11 cellular contexts compared by ENCODE assay signal in genomic region chr22:42994276-42994916, GRCh38. TPM values are rescaled to one million over a fixed set of nuclear protein-coding genes. Genes with fewer than 3 reads are reported as not detected.
DNase-seq lines count a peak whose midpoint lies in the region; ATAC-seq and TF ChIP-seq lines count a peak whose summit lies in the region.
"Had no signal": no experiment of that assay in that cellular context is flagged by ENCODE, and none has a peak within 500 bp of the region (broad histone marks: within the 10 kb centered on the region; RNA-seq: fewer than 3 reads in every experiment).

No MANE protein-coding gene starts in this region.

- no peaks in the 10 kb centered on the region for H3K9me3 Mint-ChIP-seq in natural killer cell

- H3K9me3 ChIP-seq in right lobe of liver (no peaks in the 10 kb centered on the region), subcutaneous abdominal adipose tissue (ENCODE audit: control insufficient read depth in 5 of 5, low read length in 5 of 5) (peaks cover 0 to 4% (median 0%) of the 10 kb centered on the region in 5 donors)
- H3K9me3 ChIP-seq: testis had no signal

- peak overlapping the region in 1 of 2 donors; percentile 56 for H3K27ac Mint-ChIP-seq in natural killer cell

- no peak overlapping the region for H3K4me3 Mint-ChIP-seq in natural killer cell

- peaks cover 6 to 53% (median 19%) of the 10 kb centered on the region in 4 donors for H3K4me1 ChIP-seq in right lobe of liver
- H3K4me1 ChIP-seq in subcutaneous abdominal adipose tissue (ENCODE audit: control insufficient read depth in 5 of 5, insufficient read depth in 5 of 5, low read length in 5 of 5) = peaks cover 11 to 46% (median 38%) of the 10 kb centered on the region in 5 donors

- ATAC-seq in right lobe of liver = peak in 3 of 4 donors; percentile 31 to 46 (median 41)
- no peak for ATAC-seq in HG03196 (IDR thresholded peaks at IDR 0.05; ENCODE audit: unreplicated experiment)
- ATAC-seq in natural killer cell = no peak
- ATAC-seq: HCT116 had no signal

- no peaks in the 10 kb centered on the region for H3K27me3 Mint-ChIP-seq in natural killer cell (ENCODE audit: low read depth in 2 of 2)

- H3K36me3 Mint-ChIP-seq in natural killer cell = no peaks in the 10 kb centered on the region

- no peak for TF ChIP-seq CTCF in HL-60 (IDR thresholded peaks at IDR 0.05; ENCODE audit: insufficient read depth, low read length)
- no peak for TF ChIP-seq CTCF in coronary artery (IDR thresholded peaks at IDR 0.05)
- no peak for TF ChIP-seq CTCF in right lobe of liver (IDR thresholded peaks at IDR 0.05)
- no peak for TF ChIP-seq CTCF in natural killer cell (IDR thresholded peaks at IDR 0.05)

- H3K27me3 ChIP-seq in HL-60 (ENCODE audit: insufficient read depth, poor library complexity, severe bottlenecking) (no peaks in the 10 kb centered on the region), right lobe of liver (no peaks in the 10 kb centered on the region), subcutaneous abdominal adipose tissue (ENCODE audit: control insufficient read depth in 5 of 5, insufficient read depth in 4 of 5, low read length in 5 of 5) (no peaks in the 10 kb centered on the region)
- H3K27me3 ChIP-seq: testis had no signal

- H3K4me3 ChIP-seq in HL-60 (replicated peaks; ENCODE audit: insufficient read depth, low read length) = peak overlapping the region; percentile 26
- H3K4me3 ChIP-seq in coronary artery = peak overlapping the region; percentile 67
- peak overlapping the region; percentile 9 to 49 (median 40) for H3K4me3 ChIP-seq in right lobe of liver
- peak overlapping the region in 4 of 5 donors; percentile 8 to 56 (median 32) for H3K4me3 ChIP-seq in subcutaneous abdominal adipose tissue (ENCODE audit: low read depth in 1 of 5, low read length in 5 of 5)
- H3K4me3 ChIP-seq: testis had no signal

- no CpG with 5 or more reads among the region's 12 CpGs for WGBS in right lobe of liver (ENCODE audit: insufficient coverage, low coverage, low lambda C conversion rate, missing lambda C conversion rate)

- intact Hi-C loops in right lobe of liver (cut with DNase I) (no loop called here), natural killer cell (cut with micrococcal nuclease) (no loop called here)

- DNase-seq in HL-60 (ENCODE audit: low read depth in 1 of 2, low spot score in 1 of 2) = no peak
- DNase-seq in coronary artery (ENCODE audit: low spot score) = no peak
- DNase-seq in right lobe of liver = no peak
- DNase-seq in NCI-H1092 (lab: John Stamatoyannopoulos, UW) = no peak
- no peak for DNase-seq in natural killer cell
- no peak for DNase-seq in activated naive CD4-positive, alpha-beta T cell (lab: John Stamatoyannopoulos, UW)
- DNase-seq: activated CD8-positive, alpha-beta memory T cell treated with anti-CD3 and anti-CD28 coated beads for 24 hours had no signal

- peak overlapping the region in 3 of 5 donors; percentile 4 to 64 (median 38) for H3K9ac ChIP-seq in subcutaneous abdominal adipose tissue (ENCODE audit: low read length in 5 of 5)

- H3K27ac ChIP-seq in HL-60 (replicated peaks) = peak overlapping the region; percentile 91
- peak overlapping the region; percentile 85 to 87 for H3K27ac ChIP-seq in coronary artery
- H3K27ac ChIP-seq in right lobe of liver = peak overlapping the region; percentile 67 to 94 (median 92)
- H3K27ac ChIP-seq in subcutaneous abdominal adipose tissue (ENCODE audit: low read depth, low read length) = peak overlapping the region; percentile 60
- H3K27ac ChIP-seq: testis had no signal

- no peak for TF ChIP-seq POLR2A in right lobe of liver (IDR thresholded peaks at IDR 0.05)

- peaks cover 42 to 46% of the 10 kb centered on the region in 2 donors for H3K4me1 Mint-ChIP-seq in natural killer cell

- no peaks in the 10 kb centered on the region for H3K36me3 ChIP-seq in right lobe of liver
- no peaks in the 10 kb centered on the region for H3K36me3 ChIP-seq in subcutaneous abdominal adipose tissue (ENCODE audit: control insufficient read depth in 5 of 5, insufficient read depth in 5 of 5, low read length in 5 of 5)

RNA-seq across cellular contexts. Expression of gene PACSIN2, which starts 20.6 kb away (rescaled TPM):
- total RNA-seq in right lobe of liver (10 to 100 TPM; 21.4 to 67.0 (median 47.1) TPM), natural killer cell (10 to 100 TPM; 37.1 to 48.5 (median 47.6) TPM)

Comparison
In these comparisons a context has a peak if more than half of its experiments do, and no peak if none do; other contexts are left out.
1. ATAC-seq: peak in right lobe of liver (3 of 4); none in HG03196 (single experiment) and natural killer cell (0 of 3).
2. Peak in every context shown above with its lines, with median percentiles within 50 percentile points of each other: H3K27ac ChIP-seq and H3K4me3 ChIP-seq.